Comparison of ENCODE assay signal across 12 cellular contexts in the genomic region with DNA sequence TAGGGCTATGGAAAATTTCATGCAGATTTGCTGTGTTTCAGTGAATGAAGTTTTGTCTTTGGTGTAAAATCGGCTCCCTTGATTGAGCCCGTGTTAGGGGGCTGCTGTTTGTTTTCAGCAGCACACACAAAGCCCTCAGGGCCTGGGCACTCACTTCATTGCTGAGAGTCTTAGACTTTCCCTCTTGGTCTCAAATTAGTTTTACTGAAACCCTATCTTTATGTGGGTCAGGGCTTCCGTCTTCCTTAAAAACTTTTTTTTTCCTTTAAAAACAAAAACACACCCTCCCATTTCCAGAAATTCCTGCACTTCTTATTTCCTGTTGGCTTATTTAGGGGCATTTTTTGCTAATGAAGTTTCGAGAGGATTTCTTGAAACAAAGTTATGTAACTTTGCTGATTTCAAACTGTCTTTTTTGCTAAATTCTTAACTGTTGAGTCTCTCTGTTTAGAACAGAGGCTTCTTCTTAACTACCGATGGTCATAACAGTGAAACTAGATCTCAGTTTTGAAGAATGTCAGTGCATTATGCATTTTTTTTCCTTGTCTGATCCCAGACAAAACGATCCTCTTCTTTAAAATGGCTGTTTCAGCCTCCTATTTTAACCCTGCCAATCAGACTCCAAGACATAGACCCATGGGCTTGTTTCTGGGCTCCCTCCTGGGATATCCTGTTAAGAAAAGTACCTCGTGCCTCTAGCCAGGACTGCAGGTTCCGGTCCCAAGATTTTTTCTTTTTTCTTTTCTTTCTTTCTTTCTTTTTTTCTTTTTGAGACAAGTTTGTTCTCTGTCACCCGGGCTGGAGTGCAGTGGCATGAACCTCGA. TPM values are rescaled to one million over a fixed set of nuclear protein-coding genes. Genes with fewer than 3 reads are reported as not detected.
DNase-seq lines count a peak whose midpoint lies in the region; ATAC-seq, FAIRE-seq and TF ChIP-seq lines count a peak whose summit lies in the region.
"Had no signal": no experiment of that assay in that cellular context is flagged by ENCODE, and none has a peak within 500 bp of the region (broad histone marks: within the 10 kb centered on the region; RNA-seq: fewer than 3 reads in every experiment).

No MANE protein-coding gene starts in this region.

- no peaks in the 10 kb centered on the region for H3K4me1 Mint-ChIP-seq in activated T-helper 2 cell treated with anti-CD3 and anti-CD28 coated beads, Interferon-gamma antibody, Interleukin-2, Interleukin-4, amounts not matched to agents 10 μg/mL and 5 μg/mL and 100 μg/mL, durations not matched to agents 14 hours and 24 hours and 36 hours (ENCODE audit: low read depth)
- H3K4me1 Mint-ChIP-seq: naive B cell had no signal

- in situ Hi-C loops in SK-MEL-5 (cut with HindIII; ENCODE audit: low pct_unique_long_range_greater_than_20kb, low sequenced_read_pairs): no loop called here

- peak; percentile 23 for FAIRE-seq in A204.1 (lab: Jason Lieb, UNC)

- no peaks in the 10 kb centered on the region for H3K36me3 Mint-ChIP-seq in activated T-helper 2 cell treated with anti-CD3 and anti-CD28 coated beads, Interferon-gamma antibody, Interleukin-2, Interleukin-4, amounts not matched to agents 10 μg/mL and 5 μg/mL and 100 μg/mL, durations not matched to agents 14 hours and 24 hours and 36 hours (ENCODE audit: low read depth)
- H3K36me3 Mint-ChIP-seq: naive B cell had no signal

- no peak overlapping the region for H3K4me3 Mint-ChIP-seq in activated T-helper 2 cell treated with anti-CD3 and anti-CD28 coated beads, Interferon-gamma antibody, Interleukin-2, Interleukin-4, amounts not matched to agents 10 μg/mL and 5 μg/mL and 100 μg/mL, durations not matched to agents 14 hours and 24 hours and 36 hours (ENCODE audit: low read depth)
- H3K4me3 Mint-ChIP-seq: naive B cell had no signal

- H2AFZ ChIP-seq in fibroblast of lung (ENCODE audit: low read length): no peak overlapping the region

- peaks cover 18% of the 10 kb centered on the region for H3K27me3 Mint-ChIP-seq in activated T-helper 2 cell treated with anti-CD3 and anti-CD28 coated beads, Interferon-gamma antibody, Interleukin-2, Interleukin-4, amounts not matched to agents 10 μg/mL and 5 μg/mL and 100 μg/mL, durations not matched to agents 14 hours and 24 hours and 36 hours (ENCODE audit: low read depth)

- H3K9me3 Mint-ChIP-seq in activated T-helper 2 cell treated with anti-CD3 and anti-CD28 coated beads, Interferon-gamma antibody, Interleukin-2, Interleukin-4, amounts not matched to agents 10 μg/mL and 5 μg/mL and 100 μg/mL, durations not matched to agents 14 hours and 24 hours and 36 hours: no peaks in the 10 kb centered on the region
- H3K9me3 Mint-ChIP-seq: naive B cell had no signal

- no peaks in the 10 kb centered on the region for H3K27me3 ChIP-seq in fibroblast of lung (ENCODE audit: control insufficient read depth, insufficient read depth, low read length)

- intact Hi-C loops in posterior cingulate gyrus (cut with DNase I): no loop called here
- intact Hi-C loops in activated T-helper 2 cell treated with anti-CD3 and anti-CD28 coated beads, Interferon-gamma antibody, Interleukin-2, Interleukin-4, amounts not matched to agents 10 μg/mL and 5 μg/mL and 100 μg/mL, durations not matched to agents 14 hours and 24 hours and 36 hours (cut with micrococcal nuclease): no loop called here

- TF ChIP-seq CTCF in fibroblast of lung (conservative IDR thresholded peaks at IDR 0.05 in 1 of 2, IDR thresholded peaks at IDR 0.05 in 1 of 2; ENCODE audit: low read depth in 1 of 2, low read length in 2 of 2): no peak
- TF ChIP-seq CTCF in omental fat pad (IDR thresholded peaks at IDR 0.05): no peak

- no peaks in the 10 kb centered on the region for H3K36me3 ChIP-seq in fibroblast of lung (ENCODE audit: control insufficient read depth, insufficient read depth, low read length)

- peak overlapping the region; percentile 96 for H3K27ac ChIP-seq in fibroblast of lung (ENCODE audit: insufficient read depth, low read length)
- H3K27ac ChIP-seq: RWPE1 had no signal

- no peak overlapping the region for H3K27ac Mint-ChIP-seq in activated T-helper 2 cell treated with anti-CD3 and anti-CD28 coated beads, Interferon-gamma antibody, Interleukin-2, Interleukin-4, amounts not matched to agents 10 μg/mL and 5 μg/mL and 100 μg/mL, durations not matched to agents 14 hours and 24 hours and 36 hours

- peak overlapping the region in 2 of 4 experiments; percentile 6 to 7 for H3K4me3 ChIP-seq in fibroblast of lung (replicated peaks in 1 of 4; ENCODE audit: control extremely low read depth in 1 of 4, insufficient read depth in 1 of 4, low read depth in 3 of 4, low read length in 4 of 4)

- DNase-seq in SK-MEL-5 (ENCODE audit: low read depth, low spot score) (peak; percentile 30), fibroblast of lung (ENCODE audit: low read depth in 2 of 2) (peak; percentile 59 to 83), omental fat pad (ENCODE audit: low spot score) (no peak), NCI-H510A (lab: John Stamatoyannopoulos, UW) (no peak), posterior cingulate gyrus (no peak)
- DNase-seq in activated T-helper 2 cell treated with anti-CD3 and anti-CD28 coated beads, Interferon-gamma antibody, Interleukin-2, Interleukin-4, amounts not matched to agents 10 μg/mL and 5 μg/mL and 100 μg/mL, durations not matched to agents 14 hours and 24 hours and 36 hours (ENCODE audit: low spot score): no peak
- no peak for DNase-seq in activated effector memory CD4-positive, alpha-beta T cell treated with Interleukin-2 at 50 U/mL for 16 hours
- DNase-seq: ACHN, dermis blood vessel endothelial cell, naive B cell had no signal

- H3K9me3 ChIP-seq in fibroblast of lung (ENCODE audit: control insufficient read depth, insufficient read depth, low read depth, low read length): no peaks in the 10 kb centered on the region

- H4K20me1 ChIP-seq in fibroblast of lung (ENCODE audit: control insufficient read depth, extremely low read depth, insufficient read depth, low read length): no peaks in the 10 kb centered on the region

- peak; percentile 53 for ATAC-seq in omental fat pad (ENCODE audit: low FRiP score)

- peak overlapping the region; percentile 65 for H3K9ac ChIP-seq in fibroblast of lung (ENCODE audit: insufficient read depth, low read length)

- peaks cover 37% of the 10 kb centered on the region for H3K4me1 ChIP-seq in fibroblast of lung (ENCODE audit: control insufficient read depth, extremely low read depth, insufficient read depth, low read length)

- peak overlapping the region; percentile 1 for H3K4me2 ChIP-seq in fibroblast of lung (ENCODE audit: extremely low read depth, insufficient read depth, low read length)

- no peaks in the 10 kb centered on the region for H3K79me2 ChIP-seq in fibroblast of lung (ENCODE audit: control insufficient read depth, insufficient read depth, low read length)

RNA-seq across cellular contexts. Expression of gene ANAPC13, which starts 23.3 kb away (rescaled TPM):
- 46.4 and 49.2 TPM in 2 replicates for total RNA-seq in SK-MEL-5 (2014; rRNA removed; shearing (Covaris generic))
- 47.6 and 50.8 TPM in 2 replicates for polyA plus RNA-seq in SK-MEL-5 (2015; cell fraction: cytosol; rRNA removed)
- 9.0 and 10.8 TPM in 2 replicates for polyA plus RNA-seq in SK-MEL-5 (2015; cell fraction: nucleus; rRNA removed)
- 91.7 and 93.3 TPM in 2 replicates for total RNA-seq in fibroblast of lung
- polyA plus RNA-seq in fibroblast of lung: 110 and 145 TPM in 2 replicates
- polyA plus RNA-seq in fibroblast of lung (2012): 67.7 and 86.8 TPM in 2 replicates
- 11.1 and 12.7 TPM in 2 replicates for polyA minus RNA-seq in fibroblast of lung (ENCODE audit: low replicate concordance)
- 10 to 100 TPM; 41.6 to 58.6 (median 52.3) TPM for total RNA-seq in omental fat pad
- 27.3 and 27.4 TPM in 2 replicates for total RNA-seq in activated T-helper 2 cell treated with anti-CD3 and anti-CD28 coated beads, Interferon-gamma antibody, Interleukin-2, Interleukin-4, amounts not matched to agents 10 μg/mL and 5 μg/mL and 100 μg/mL, durations not matched to agents 14 hours and 24 hours and 36 hours

RNA-seq across cellular contexts. Expression of gene CEP63, which starts 23.4 kb away (rescaled TPM):
- 32.2 and 34.1 TPM in 2 replicates for total RNA-seq in SK-MEL-5 (2014; rRNA removed; shearing (Covaris generic))
- polyA plus RNA-seq in SK-MEL-5 (2015; cell fraction: cytosol; rRNA removed): 25.6 and 28.5 TPM in 2 replicates
- polyA plus RNA-seq in SK-MEL-5 (2015; cell fraction: nucleus; rRNA removed): 28.1 and 48.2 TPM in 2 replicates
- total RNA-seq in fibroblast of lung (26.4 and 33.6 TPM in 2 replicates), omental fat pad (10 to 100 TPM; 15.3 to 30.9 (median 21.1) TPM)
- polyA plus RNA-seq in fibroblast of lung: 15.5 and 22.3 TPM in 2 replicates
- polyA plus RNA-seq in fibroblast of lung (2012): 18.1 and 24.8 TPM in 2 replicates
- 2.4 and 2.9 TPM in 2 replicates for polyA minus RNA-seq in fibroblast of lung (ENCODE audit: low replicate concordance)
- total RNA-seq in activated T-helper 2 cell treated with anti-CD3 and anti-CD28 coated beads, Interferon-gamma antibody, Interleukin-2, Interleukin-4, amounts not matched to agents 10 μg/mL and 5 μg/mL and 100 μg/mL, durations not matched to agents 14 hours and 24 hours and 36 hours: 18.0 and 20.1 TPM in 2 replicates

Comparison
In these comparisons a context has a peak if more than half of its experiments do, and no peak if none do; other contexts are left out.
1. DNase-seq: peak in SK-MEL-5 (single experiment) and fibroblast of lung (2 of 2); none in omental fat pad (single experiment), NCI-H510A (single experiment), posterior cingulate gyrus (0 of 10), activated T-helper 2 cell treated with anti-CD3 and anti-CD28 coated beads, Interferon-gamma antibody, Interleukin-2, Interleukin-4, amounts not matched to agents 10 μg/mL and 5 μg/mL and 100 μg/mL, durations not matched to agents 14 hours and 24 hours and 36 hours (single experiment) and activated effector memory CD4-positive, alpha-beta T cell treated with Interleukin-2 at 50 U/mL for 16 hours (single experiment).